In the genomic region with DNA sequence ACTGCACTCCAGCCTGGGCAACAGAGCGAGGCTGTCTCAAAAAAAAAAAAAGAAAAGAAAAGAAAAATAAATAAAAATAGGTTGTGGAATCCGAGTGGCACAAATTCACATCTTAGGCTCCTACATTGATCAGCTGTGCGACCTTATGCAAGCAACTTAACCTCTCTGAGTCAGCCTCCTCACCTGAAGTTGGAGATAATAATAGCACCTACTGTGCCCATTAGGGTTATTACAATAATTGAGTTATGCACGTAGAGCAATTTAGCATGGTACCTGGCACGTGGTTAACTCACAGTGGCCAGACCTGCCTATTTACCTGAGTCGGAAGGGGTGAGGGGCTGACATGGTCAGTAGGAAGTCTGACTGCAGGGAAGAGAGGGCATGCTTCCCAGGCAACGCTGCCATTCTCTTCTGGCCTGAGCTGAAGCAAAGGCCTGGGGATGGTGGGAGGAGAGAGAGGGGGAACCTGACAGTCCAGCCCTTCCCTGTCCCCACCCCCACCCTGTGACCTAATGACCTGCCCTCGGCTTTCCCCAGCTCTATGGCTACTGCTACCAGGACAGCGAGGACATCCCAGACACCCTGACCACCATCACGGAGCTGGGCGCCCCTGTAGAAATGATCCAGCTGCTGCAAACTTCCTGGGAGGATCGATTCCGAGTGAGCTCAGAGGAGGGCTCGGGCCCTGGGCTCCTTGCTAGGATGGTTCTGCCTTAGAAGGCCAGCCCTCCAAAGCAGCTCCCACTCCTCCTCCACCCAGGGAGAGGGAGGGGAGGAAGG, we compare ENCODE assay signal across 11 cellular contexts. TPM values are rescaled to one million over a fixed set of nuclear protein-coding genes. Genes with fewer than 3 reads are reported as not detected.
DNase-seq lines count a peak whose midpoint lies in the region; ATAC-seq and TF ChIP-seq lines count a peak whose summit lies in the region.
"Had no signal": no experiment of that assay in that cellular context is flagged by ENCODE, and none has a peak within 500 bp of the region (broad histone marks: within the 10 kb centered on the region; RNA-seq: fewer than 3 reads in every experiment).

No MANE protein-coding gene starts in this region.

- H3K9me3 Mint-ChIP-seq in progenitor cell of endocrine pancreas (ENCODE audit: low read depth), result no peaks in the 10 kb centered on the region

- ATAC-seq in HG02798 (IDR thresholded peaks at IDR 0.05; ENCODE audit: poor library complexity, unreplicated experiment), result no peak

- peak overlapping the region; percentile 37 for H3K4me3 ChIP-seq in AG04450 (ENCODE audit: low read depth, low read length)
- H3K4me3 ChIP-seq in brain microvascular endothelial cell (ENCODE audit: low read depth, low read length), result no peak overlapping the region

- no peaks in the 10 kb centered on the region for H3K27me3 Mint-ChIP-seq in progenitor cell of endocrine pancreas

- peak overlapping the region; percentile 94 for H3K27ac Mint-ChIP-seq in progenitor cell of endocrine pancreas

- peaks cover 38% of the 10 kb centered on the region for H3K36me3 ChIP-seq in brain microvascular endothelial cell (replicated peaks)

- H3K4me3 Mint-ChIP-seq in progenitor cell of endocrine pancreas (ENCODE audit: low read depth), result peak overlapping the region; percentile 55

- H3K27ac ChIP-seq in AG04450 (ENCODE audit: low read depth, low read length) (peak overlapping the region; percentile 57), brain microvascular endothelial cell (no peak overlapping the region)

- TF ChIP-seq CTCF in AG04450 (IDR thresholded peaks at IDR 0.05; ENCODE audit: low read depth, low read length) (no peak), brain microvascular endothelial cell (IDR thresholded peaks at IDR 0.05; ENCODE audit: low read depth, low read length, missing control alignments) (no peak), progenitor cell of endocrine pancreas (IDR thresholded peaks at IDR 0.05; ENCODE audit: unreplicated experiment) (no peak)

- H3K27me3 ChIP-seq in AG04450 (ENCODE audit: control insufficient read depth, insufficient read depth, low read length) (no peaks in the 10 kb centered on the region), brain microvascular endothelial cell (replicated peaks) (no peaks in the 10 kb centered on the region)

- peaks cover 69% of the 10 kb centered on the region for H3K4me1 Mint-ChIP-seq in progenitor cell of endocrine pancreas (ENCODE audit: low read depth)

- in situ Hi-C loops in brain microvascular endothelial cell (cut with HindIII; ENCODE audit: low pct_ligation_motif_present, low sequenced_read_pairs), result no loop called here

- peak; percentile 43 for DNase-seq in AG04450 (ENCODE audit: low read depth, low spot score)
- peak; percentile 45 for DNase-seq in brain microvascular endothelial cell
- DNase-seq in iPS-NIHi7 (ENCODE audit: extremely low spot score), result peak; percentile 38
- no peak for DNase-seq in progenitor cell of endocrine pancreas (ENCODE audit: low spot score, unreplicated experiment)
- DNase-seq in NCI-H1694 treated with DMSO at 0.1 percent for 48 hours (lab: John Stamatoyannopoulos, UW), result no peak
- DNase-seq in putamen (ENCODE audit: low spot score), result no peak
- no peak for DNase-seq in NCI-H1694 (lab: John Stamatoyannopoulos, UW)
- DNase-seq: DND-41, NCI-H1105, T1000 had no signal

- H3K36me3 Mint-ChIP-seq in progenitor cell of endocrine pancreas (ENCODE audit: insufficient read depth), result peaks cover 33% of the 10 kb centered on the region

- POLR2A ChIA-PET in AG04450 (lab: Yijun Ruan, JAX), result interaction anchor here (0.5 to 2.4 kb wide), 11 partner anchors 9 to 182 kb away, joined by 3 to 15 read pairs (median 4); no protein-coding TSS in a partner anchor

- CTCF ChIA-PET in AG04450 (lab: Charles Lee), result interaction anchor here (1.2 to 3.6 kb wide), 7 partner anchors 9 to 185 kb away, joined by 3 to 20 read pairs (median 3); no protein-coding TSS in a partner anchor

- H3K9me3 ChIP-seq in AG04450 (ENCODE audit: control insufficient read depth, insufficient read depth, low read length), result no peaks in the 10 kb centered on the region; the same call in 1 of the 2 replicates

RNA-seq across cellular contexts. Expression of gene PKDCC, which starts 5.1 kb away (rescaled TPM):
- polyA plus RNA-seq in AG04450 (2011; rRNA removed), result 87.0 and 107 TPM in 2 replicates
- polyA minus RNA-seq in AG04450 (2011; rRNA and poly(A)+ RNA removed), result 180 and 228 TPM in 2 replicates
- 334 and 335 TPM in 2 replicates for total RNA-seq in progenitor cell of endocrine pancreas

Comparison
In these comparisons a context has a peak if more than half of its experiments do, and no peak if none do; other contexts are left out.
1. DNase-seq: peak in AG04450 (single experiment), brain microvascular endothelial cell (single experiment) and iPS-NIHi7 (single experiment); none in progenitor cell of endocrine pancreas (single experiment), NCI-H1694 treated with DMSO at 0.1 percent for 48 hours (single experiment), putamen (single experiment) and NCI-H1694 (single experiment).